Comparison of ENCODE assay signal across 14 cellular contexts in the genomic region with DNA sequence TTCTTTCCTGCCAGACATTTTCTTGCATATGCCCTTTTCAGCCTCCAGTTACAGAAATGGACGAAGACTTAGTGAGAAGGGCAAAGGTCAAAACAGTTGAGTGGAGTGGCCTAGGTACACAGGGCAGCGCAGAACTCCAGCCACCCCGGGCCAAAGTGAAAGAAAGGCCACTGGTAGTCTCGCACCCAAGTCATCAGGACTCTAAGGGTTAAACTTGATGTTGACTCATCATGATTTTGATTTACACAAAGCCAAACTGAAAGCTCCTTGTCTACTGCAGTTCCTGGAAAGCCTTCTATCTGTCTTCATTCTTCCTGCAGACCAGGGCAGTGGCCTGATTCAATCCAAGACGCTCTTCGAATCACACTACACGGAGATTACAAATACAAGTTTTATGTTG. TPM values are rescaled to one million over a fixed set of nuclear protein-coding genes. Genes with fewer than 3 reads are reported as not detected.
DNase-seq lines count a peak whose midpoint lies in the region; ATAC-seq, FAIRE-seq and TF ChIP-seq lines count a peak whose summit lies in the region.
"Had no signal": no experiment of that assay in that cellular context is flagged by ENCODE, and none has a peak within 500 bp of the region (broad histone marks: within the 10 kb centered on the region; RNA-seq: fewer than 3 reads in every experiment).

No MANE protein-coding gene starts in this region.

- H3K4me3 ChIP-seq in bronchial epithelial cell (ENCODE audit: low read depth, low read length): no peak overlapping the region
- H3K4me3 ChIP-seq in mesendoderm (ENCODE audit: low read length): no peak overlapping the region
- H3K4me3 ChIP-seq in heart right ventricle: no peak overlapping the region

- no peak overlapping the region for H2BK120ac ChIP-seq in mesendoderm (ENCODE audit: low read depth, low read length)

- DNase-seq in AG08396 (ENCODE audit: low spot score): peak; percentile 41
- peak; percentile 44 for DNase-seq in MV-4-11 (lab: John Stamatoyannopoulos, UW)
- peak; percentile 20 for DNase-seq in bronchial epithelial cell (ENCODE audit: low read depth)
- no peak for DNase-seq in mesendoderm
- DNase-seq in nephron progenitor cell: no peak
- no peak for DNase-seq in heart right ventricle
- DNase-seq in activated CD8-positive, alpha-beta T cell treated with anti-CD3 and anti-CD28 coated beads, Interleukin-2, amount 10 ng/mL, durations not matched to agents 7 days and 5 days: no peak
- DNase-seq in mesothelial cell of epicardium (ENCODE audit: low spot score in 2 of 2, unreplicated experiment in 2 of 2): no peak
- DNase-seq: activated T-cell treated with anti-CD3 and anti-CD28 coated beads, Interleukin-2, amount 50 U/mL, for 1 hour; foreskin melanocyte; left ventricle myocardium superior; NCI-H1417; retina; T-helper 9 cell had no signal

- no peak overlapping the region for H2AK5ac ChIP-seq in mesendoderm (ENCODE audit: low read length)

- no peak overlapping the region for H3K4me2 ChIP-seq in mesendoderm (ENCODE audit: low read length)

- H3K4me1 Mint-ChIP-seq in nephron progenitor cell (peaks cover 58% of the 10 kb centered on the region), mesothelial cell of epicardium (peaks cover 13% of the 10 kb centered on the region)
- H3K4me1 Mint-ChIP-seq in activated CD8-positive, alpha-beta T cell treated with anti-CD3 and anti-CD28 coated beads, Interleukin-2, amount 10 ng/mL, durations not matched to agents 7 days and 5 days (ENCODE audit: low read depth): peaks cover 3% of the 10 kb centered on the region

- intact Hi-C loops in heart right ventricle (cut with DNase I): no loop called here

- H3K27ac Mint-ChIP-seq in nephron progenitor cell: no peak overlapping the region
- no peak overlapping the region for H3K27ac Mint-ChIP-seq in activated CD8-positive, alpha-beta T cell treated with anti-CD3 and anti-CD28 coated beads, Interleukin-2, amount 10 ng/mL, durations not matched to agents 7 days and 5 days
- H3K27ac Mint-ChIP-seq in mesothelial cell of epicardium: no peak overlapping the region

- H3K18ac ChIP-seq in mesendoderm (ENCODE audit: low read length): peak overlapping the region; percentile 28

- H3K36me3 Mint-ChIP-seq in nephron progenitor cell (ENCODE audit: low read depth): no peaks in the 10 kb centered on the region
- H3K36me3 Mint-ChIP-seq in activated CD8-positive, alpha-beta T cell treated with anti-CD3 and anti-CD28 coated beads, Interleukin-2, amount 10 ng/mL, durations not matched to agents 7 days and 5 days (ENCODE audit: low read depth): no peaks in the 10 kb centered on the region
- no peaks in the 10 kb centered on the region for H3K36me3 Mint-ChIP-seq in mesothelial cell of epicardium

- no peak overlapping the region for H4K5ac ChIP-seq in mesendoderm (ENCODE audit: low read length)

- H3K36me3 ChIP-seq in bronchial epithelial cell (ENCODE audit: control insufficient read depth, insufficient read depth, low read length): no peaks in the 10 kb centered on the region
- no peaks in the 10 kb centered on the region for H3K36me3 ChIP-seq in mesendoderm (ENCODE audit: control insufficient read depth, insufficient read depth, low read length)
- H3K36me3 ChIP-seq in heart right ventricle: no peaks in the 10 kb centered on the region

- CTCF ChIA-PET in activated CD8-positive, alpha-beta T cell treated with anti-CD3 and anti-CD28 coated beads, Interleukin-2, amount 10 ng/mL, durations not matched to agents 7 days and 5 days (lab: Charles Lee): no interaction called here

- POLR2A ChIA-PET in activated CD8-positive, alpha-beta T cell treated with anti-CD3 and anti-CD28 coated beads, Interleukin-2, amount 10 ng/mL, durations not matched to agents 7 days and 5 days (lab: Charles Lee): no interaction called here

- no peak for ATAC-seq in heart right ventricle
- no peak for ATAC-seq in activated CD8-positive, alpha-beta T cell treated with anti-CD3 and anti-CD28 coated beads, Interleukin-2, amount 10 ng/mL, durations not matched to agents 7 days and 5 days
- ATAC-seq: left ventricle myocardium superior had no signal

- H3K23ac ChIP-seq in mesendoderm (ENCODE audit: low read length): no peak overlapping the region

- H3K9me3 Mint-ChIP-seq in nephron progenitor cell: peaks cover 68% of the 10 kb centered on the region
- H3K9me3 Mint-ChIP-seq in activated CD8-positive, alpha-beta T cell treated with anti-CD3 and anti-CD28 coated beads, Interleukin-2, amount 10 ng/mL, durations not matched to agents 7 days and 5 days (ENCODE audit: insufficient read depth): no peaks in the 10 kb centered on the region
- H3K9me3 Mint-ChIP-seq in mesothelial cell of epicardium: peaks cover 28% of the 10 kb centered on the region

- H3K4me1 ChIP-seq in mesendoderm (ENCODE audit: control insufficient read depth, low read depth, low read length) (no peaks in the 10 kb centered on the region), heart right ventricle (peaks cover 0 to 42% (median 0%) of the 10 kb centered on the region in 9 donors)

- no peaks in the 10 kb centered on the region for H3K9me3 ChIP-seq in heart right ventricle

- H2BK15ac ChIP-seq in mesendoderm (replicated peaks; ENCODE audit: low read depth): no peak overlapping the region

- H3K56ac ChIP-seq in mesendoderm (ENCODE audit: low read length): peak overlapping the region; percentile 15

- no peaks in the 10 kb centered on the region for H3K27me3 ChIP-seq in bronchial epithelial cell (ENCODE audit: control insufficient read depth, insufficient read depth, low read length)
- no peaks in the 10 kb centered on the region for H3K27me3 ChIP-seq in mesendoderm (ENCODE audit: insufficient read depth, low read length, poor library complexity)
- peaks cover 0 to 2% (median 0%) of the 10 kb centered on the region in 7 donors for H3K27me3 ChIP-seq in heart right ventricle

- TF ChIP-seq CTCF in bronchial epithelial cell (IDR thresholded peaks at IDR 0.05; ENCODE audit: insufficient read depth, low read length, severe bottlenecking): no peak
- TF ChIP-seq CTCF in nephron progenitor cell (IDR thresholded peaks at IDR 0.05): no peak
- TF ChIP-seq CTCF in heart right ventricle (IDR thresholded peaks at IDR 0.05): no peak
- TF ChIP-seq CTCF in mesothelial cell of epicardium (IDR thresholded peaks at IDR 0.05; ENCODE audit: unreplicated experiment): no peak

- no peak overlapping the region for H3K27ac ChIP-seq in mesendoderm (ENCODE audit: low read depth, low read length)
- peak overlapping the region in 3 of 10 donors; percentile 22 to 51 (median 31) for H3K27ac ChIP-seq in heart right ventricle

- H2BK5ac ChIP-seq in mesendoderm (ENCODE audit: low read length): no peak overlapping the region

- no peak overlapping the region for H3K4me3 Mint-ChIP-seq in nephron progenitor cell
- H3K4me3 Mint-ChIP-seq in activated CD8-positive, alpha-beta T cell treated with anti-CD3 and anti-CD28 coated beads, Interleukin-2, amount 10 ng/mL, durations not matched to agents 7 days and 5 days: no peak overlapping the region
- H3K4me3 Mint-ChIP-seq in mesothelial cell of epicardium: no peak overlapping the region

- no CpG with 5 or more reads among the region's 7 CpGs for WGBS in mesendoderm (ENCODE audit: extremely low coverage, insufficient coverage, low lambda C conversion rate)
- 74 to 77% methylated on average over 7 of the region's 7 CpGs for WGBS in heart right ventricle, 2 donors

- no peaks in the 10 kb centered on the region for H3K79me2 ChIP-seq in mesendoderm (ENCODE audit: control insufficient read depth, insufficient read depth, low read length)

- FAIRE-seq in bronchial epithelial cell (lab: Jason Lieb, UNC): no peak

- H4K8ac ChIP-seq in mesendoderm (ENCODE audit: low read depth, low read length): no peak overlapping the region

- peaks cover 5% of the 10 kb centered on the region for H3K27me3 Mint-ChIP-seq in nephron progenitor cell (ENCODE audit: low read depth, poor library complexity)
- H3K27me3 Mint-ChIP-seq in activated CD8-positive, alpha-beta T cell treated with anti-CD3 and anti-CD28 coated beads, Interleukin-2, amount 10 ng/mL, durations not matched to agents 7 days and 5 days (ENCODE audit: low read depth): peaks cover 22% of the 10 kb centered on the region
- H3K27me3 Mint-ChIP-seq in mesothelial cell of epicardium (ENCODE audit: low read depth): no peaks in the 10 kb centered on the region

- no peaks in the 10 kb centered on the region for H3K79me1 ChIP-seq in mesendoderm (ENCODE audit: low read length)

- H3K9ac ChIP-seq in mesendoderm (ENCODE audit: low read length): no peak overlapping the region

- no peak overlapping the region for H3K4ac ChIP-seq in mesendoderm (ENCODE audit: low read depth, low read length)

RNA-seq across cellular contexts. Expression of gene IL13RA1, which starts 2.6 kb away (rescaled TPM):
- 25.0 and 37.5 TPM in 2 replicates for total RNA-seq in bronchial epithelial cell
- polyA plus RNA-seq in mesendoderm (2013, experiment 1 of 2): 14.2 TPM
- polyA plus RNA-seq in mesendoderm (2013, experiment 2 of 2): 13.6 TPM
- 10 to 100 TPM in 8 of 10 donors, 1 to 10 TPM in 2; 8.9 to 38.4 (median 13.1) TPM for total RNA-seq in heart right ventricle
- 10 to 100 TPM in 1 of 2 donors, 1 to 10 TPM in 1; 8.6 to 14.0 TPM for polyA plus RNA-seq in heart right ventricle
- total RNA-seq in activated CD8-positive, alpha-beta T cell treated with anti-CD3 and anti-CD28 coated beads, Interleukin-2, amount 10 ng/mL, durations not matched to agents 7 days and 5 days: under 1 TPM in 1 of 2 experiments, not detected in 1; 0.05 TPM
- total RNA-seq in mesothelial cell of epicardium: 24.3 to 24.7 TPM (median 24.5 TPM) in 3 replicates

Comparison
In these comparisons a context has a peak if more than half of its experiments do, and no peak if none do; other contexts are left out.
1. DNase-seq: peak in AG08396 (single experiment), MV-4-11 (single experiment) and bronchial epithelial cell (single experiment); none in mesendoderm (single experiment), nephron progenitor cell (single experiment), heart right ventricle (0 of 2), activated CD8-positive, alpha-beta T cell treated with anti-CD3 and anti-CD28 coated beads, Interleukin-2, amount 10 ng/mL, durations not matched to agents 7 days and 5 days (single experiment) and mesothelial cell of epicardium (0 of 2).
2. RNA of gene IL13RA1, which starts 2.6 kb away (total RNA-seq): 25.0 to 37.5 TPM in bronchial epithelial cell, 24.3 to 24.7 TPM in mesothelial cell of epicardium and 8.9 to 38.4 TPM in heart right ventricle; 0.05 TPM in activated CD8-positive, alpha-beta T cell treated with anti-CD3 and anti-CD28 coated beads, Interleukin-2, amount 10 ng/mL, durations not matched to agents 7 days and 5 days; every median in the first group is over 4 times any median in the second.